ENCODE assay signal across 2 cellular contexts in genomic region chr5:145478651-145479050, GRCh38.
TF ChIP-seq lines count a peak whose summit lies in the region.

No MANE protein-coding gene starts in this region.

TF ChIP-seq in GM23338, 12 proteins besides CTCF, POLR2A, EP300 and RAD21:
- TF ChIP-seq ZNF462 (CRISPR knock-in tag; IDR thresholded peaks at IDR 0.05) (no peak), JUNB (IDR thresholded peaks at IDR 0.05; ENCODE audit: unreplicated experiment) (no peak), EZH2 (IDR thresholded peaks at IDR 0.05; ENCODE audit: low read depth, unreplicated experiment) (no peak), STAT1 (IDR thresholded peaks at IDR 0.05; ENCODE audit: unreplicated experiment) (no peak), ZNF114 (CRISPR knock-in tag; IDR thresholded peaks at IDR 0.05) (no peak), NANOG (IDR thresholded peaks at IDR 0.05; ENCODE audit: borderline replicate concordance) (no peak)

TF ChIP-seq in H1, 55 proteins besides CTCF, POLR2A, EP300 and RAD21:
- TF ChIP-seq CEBPB (IDR thresholded peaks at IDR 0.05; ENCODE audit: low read depth, low read length) (no peak), GABPA (IDR thresholded peaks at IDR 0.05; ENCODE audit: borderline replicate concordance, insufficient read depth, low read length) (no peak), CHD7 (IDR thresholded peaks at IDR 0.05; ENCODE audit: insufficient replicate concordance, low read length) (no peak), TCF12 (IDR thresholded peaks at IDR 0.05; ENCODE audit: low read depth, low read length) (no peak), SUZ12 (IDR thresholded peaks at IDR 0.05; ENCODE audit: low read length) (no peak), POU5F1 (IDR thresholded peaks at IDR 0.05; ENCODE audit: low read depth, low read length) (no peak), JUND (IDR thresholded peaks at IDR 0.05; ENCODE audit: low read length) (no peak), GTF2F1 (IDR thresholded peaks at IDR 0.05; ENCODE audit: borderline replicate concordance, low read depth, low read length) (no peak), HDAC2 (IDR thresholded peaks at IDR 0.05; ENCODE audit: borderline replicate concordance in 1 of 2, low read depth in 2 of 2, low read length in 2 of 2) (no peak), BRCA1 (IDR thresholded peaks at IDR 0.05; ENCODE audit: low read depth, low read length) (no peak)
